Comparison of ENCODE assay signal across 23 cellular contexts in the genomic region with DNA sequence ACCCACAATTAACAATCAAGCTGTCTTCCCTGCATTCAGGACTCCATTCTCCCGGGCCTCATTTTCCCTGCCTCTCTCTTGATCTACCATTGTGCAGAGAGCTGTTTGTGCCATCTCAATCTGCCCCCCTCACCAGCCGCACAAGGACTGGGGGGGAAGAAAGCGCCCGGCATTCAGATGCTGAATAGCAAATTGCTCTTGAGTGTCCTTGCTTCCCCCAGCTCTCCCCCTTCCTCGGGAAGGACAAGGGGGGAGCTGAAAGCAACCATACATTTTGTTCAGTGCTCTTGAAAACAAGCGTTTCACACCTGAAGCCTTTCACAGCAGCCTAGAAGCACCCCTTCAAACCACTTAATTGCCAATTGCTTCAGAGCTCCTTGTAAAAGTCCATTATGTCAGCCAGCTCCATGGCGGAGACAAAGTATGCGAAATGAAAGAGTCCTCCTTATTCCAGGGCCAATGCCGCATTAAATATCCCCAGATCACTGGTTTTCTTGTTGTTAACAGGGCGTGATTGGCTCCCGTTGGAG.
DNase-seq lines count a peak whose midpoint lies in the region; ATAC-seq and TF ChIP-seq lines count a peak whose summit lies in the region.
"Had no signal": no experiment of that assay in that cellular context is flagged by ENCODE, and none has a peak within 500 bp of the region (broad histone marks: within the 10 kb centered on the region; RNA-seq: fewer than 3 reads in every experiment).

No MANE protein-coding gene starts in this region.

- CTCF ChIA-PET in WTC11 (lab: Charles Lee) = no interaction called here

- POLR2A ChIA-PET in WTC11 (lab: Charles Lee) = interaction anchor here (0.6 kb wide), 1 partner anchor 214 kb away, joined by 3 read pairs; no protein-coding TSS in a partner anchor

- H3K27ac Mint-ChIP-seq in WTC11 = peak overlapping the region; percentile 92
- H3K27ac Mint-ChIP-seq: activated CD4-positive, alpha-beta memory T cell treated with anti-CD3 and anti-CD28 coated beads, Interleukin-2, amount 10 ng/mL, durations not matched to agents 7 days and 5 days; activated T-helper 17 cell treated with anti-CD3 and anti-CD28 coated beads, Interleukin-2, amount 50 U/mL, for 72 hours; CD4-positive, alpha-beta memory T cell had no signal

- H3K9me3 ChIP-seq in ES-I3 (ENCODE audit: control insufficient read depth, insufficient read depth, low read length) (no peaks in the 10 kb centered on the region), lower lobe of right lung (no peaks in the 10 kb centered on the region), esophagus muscularis mucosa (peaks cover 0 to 8% (median 0%) of the 10 kb centered on the region in 4 donors)
- H3K9me3 ChIP-seq: testis, uterus had no signal

- H3K27me3 ChIP-seq in lower lobe of right lung (ENCODE audit: low read depth) = peaks cover 4% of the 10 kb centered on the region
- H3K27me3 ChIP-seq in esophagus muscularis mucosa = no peaks in the 10 kb centered on the region
- H3K27me3 ChIP-seq: testis, uterus had no signal

- TF ChIP-seq CTCF in WTC11 (IDR thresholded peaks at IDR 0.05) (no peak), lower lobe of right lung (IDR thresholded peaks at IDR 0.05) (no peak), esophagus muscularis mucosa (IDR thresholded peaks at IDR 0.05) (no peak)

- TF ChIP-seq EP300 in esophagus muscularis mucosa (IDR thresholded peaks at IDR 0.05) = no peak

- ATAC-seq in WTC11 (peak; percentile 65), lower lobe of right lung (peak; percentile 72 to 78), GM21390 (IDR thresholded peaks at IDR 0.05; ENCODE audit: unreplicated experiment) (no peak), HG02678 (IDR thresholded peaks at IDR 0.05; ENCODE audit: unreplicated experiment) (no peak)
- ATAC-seq: activated T-helper 17 cell treated with anti-CD3 and anti-CD28 coated beads, Interleukin-2, amount 50 U/mL, for 72 hours; left lobe of liver; stimulated activated naive CD8-positive, alpha-beta T cell treated with anti-CD3 and anti-CD28 coated beads, Interleukin-15, Interleukin-2, amounts not matched to agents 100 U/mL and 50 U/mL, for 24 hours had no signal

- peaks cover 35% of the 10 kb centered on the region for H3K36me3 Mint-ChIP-seq in WTC11
- H3K36me3 Mint-ChIP-seq: CD4-positive, alpha-beta memory T cell had no signal

- 83% methylated on average over 11 of the region's 11 CpGs for WGBS in esophagus muscularis mucosa

- H3K9me3 Mint-ChIP-seq in WTC11 = peaks cover 24% of the 10 kb centered on the region

- H3K4me3 Mint-ChIP-seq in WTC11 = peak overlapping the region; percentile 1; the same call in 1 of the 2 replicates
- H3K4me3 Mint-ChIP-seq: activated CD4-positive, alpha-beta memory T cell treated with anti-CD3 and anti-CD28 coated beads, Interleukin-2, amount 10 ng/mL, durations not matched to agents 7 days and 5 days; activated T-helper 17 cell treated with anti-CD3 and anti-CD28 coated beads, Interleukin-2, amount 50 U/mL, for 72 hours; CD4-positive, alpha-beta memory T cell had no signal

- H3K9ac ChIP-seq in ES-I3 (ENCODE audit: low read depth, low read length) = peak overlapping the region; percentile 26

- TF ChIP-seq POLR2A in esophagus muscularis mucosa (IDR thresholded peaks at IDR 0.05; ENCODE audit: low read depth) = no peak

- H3K36me3 ChIP-seq in ES-I3 (ENCODE audit: insufficient read depth, low read length) (peaks cover 3% of the 10 kb centered on the region; the same call in 1 of the 2 replicates), lower lobe of right lung (no peaks in the 10 kb centered on the region), esophagus muscularis mucosa (no peaks in the 10 kb centered on the region)
- H3K36me3 ChIP-seq: uterus had no signal

- intact Hi-C loops in lower lobe of right lung (cut with DNase I) = no loop called here
- intact Hi-C loops in esophagus muscularis mucosa (cut with DNase I) = no loop called here

- H3K27ac ChIP-seq in lower lobe of right lung = no peak overlapping the region
- H3K27ac ChIP-seq in esophagus muscularis mucosa (replicated peaks in 1 of 4) = no peak overlapping the region
- H3K27ac ChIP-seq: testis, uterus had no signal

- H3K4me1 ChIP-seq in ES-I3 (ENCODE audit: insufficient read depth, low read length) (peaks cover 28% of the 10 kb centered on the region), lower lobe of right lung (no peaks in the 10 kb centered on the region), esophagus muscularis mucosa (no peaks in the 10 kb centered on the region)
- H3K4me1 ChIP-seq: testis, uterus had no signal

- H3K4me3 ChIP-seq in lower lobe of right lung (no peak overlapping the region), esophagus muscularis mucosa (no peak overlapping the region)
- H3K4me3 ChIP-seq: testis, uterus had no signal

- DNase-seq in NCI-H1417 treated with DMSO at 0.1 percent for 48 hours (lab: John Stamatoyannopoulos, UW) (peak; percentile 71), WTC11 (ENCODE audit: low spot score) (peak; percentile 34), lower lobe of right lung (no peak), esophagus muscularis mucosa (ENCODE audit: extremely low spot score) (no peak), SIG-M5 (lab: John Stamatoyannopoulos, UW) (no peak)
- DNase-seq: activated CD4-positive, alpha-beta memory T cell treated with anti-CD3 and anti-CD28 coated beads, Interleukin-2, amount 10 ng/mL, durations not matched to agents 7 days and 5 days; activated CD4-positive, CD25-positive, alpha-beta regulatory T cell treated with anti-CD3 and anti-CD28 coated beads, Interleukin-2, amount 50 U/mL, for 72 hours; activated CD8-positive, alpha-beta memory T cell treated with anti-CD3 and anti-CD28 coated beads, Interleukin-2, amount 50 U/mL, for 48 hours; activated naive CD4-positive, alpha-beta T cell treated with anti-CD3 and anti-CD28 coated beads, Interleukin-2, amount 50 U/mL, for 16 hours; AML-193; amniotic stem cell; CD4-positive, alpha-beta memory T cell; effector CD4-positive, alpha-beta T cell; NCI-H146; NCI-H774; stimulated activated naive CD8-positive, alpha-beta T cell treated with anti-CD3 and anti-CD28 coated beads, Interleukin-15, Interleukin-2, amounts not matched to agents 100 U/mL and 50 U/mL, for 24 hours; testis; uterus had no signal

- H3K4me1 Mint-ChIP-seq in WTC11 = peaks cover 62% of the 10 kb centered on the region
- H3K4me1 Mint-ChIP-seq: activated CD4-positive, alpha-beta memory T cell treated with anti-CD3 and anti-CD28 coated beads, Interleukin-2, amount 10 ng/mL, durations not matched to agents 7 days and 5 days; activated T-helper 17 cell treated with anti-CD3 and anti-CD28 coated beads, Interleukin-2, amount 50 U/mL, for 72 hours; CD4-positive, alpha-beta memory T cell had no signal

- no peaks in the 10 kb centered on the region; the same call in 1 of the 2 replicates for H3K27me3 Mint-ChIP-seq in WTC11 (ENCODE audit: low read depth)
- H3K27me3 Mint-ChIP-seq: activated CD4-positive, alpha-beta memory T cell treated with anti-CD3 and anti-CD28 coated beads, Interleukin-2, amount 10 ng/mL, durations not matched to agents 7 days and 5 days; activated T-helper 17 cell treated with anti-CD3 and anti-CD28 coated beads, Interleukin-2, amount 50 U/mL, for 72 hours; CD4-positive, alpha-beta memory T cell had no signal

TF ChIP-seq in WTC11, 78 proteins besides CTCF, POLR2A, EP300 and RAD21:
- no peak for TF ChIP-seq ZNF263 (CRISPR knock-in tag; IDR thresholded peaks at IDR 0.05; ENCODE audit: low read depth)
- TF ChIP-seq, protein P1, sequence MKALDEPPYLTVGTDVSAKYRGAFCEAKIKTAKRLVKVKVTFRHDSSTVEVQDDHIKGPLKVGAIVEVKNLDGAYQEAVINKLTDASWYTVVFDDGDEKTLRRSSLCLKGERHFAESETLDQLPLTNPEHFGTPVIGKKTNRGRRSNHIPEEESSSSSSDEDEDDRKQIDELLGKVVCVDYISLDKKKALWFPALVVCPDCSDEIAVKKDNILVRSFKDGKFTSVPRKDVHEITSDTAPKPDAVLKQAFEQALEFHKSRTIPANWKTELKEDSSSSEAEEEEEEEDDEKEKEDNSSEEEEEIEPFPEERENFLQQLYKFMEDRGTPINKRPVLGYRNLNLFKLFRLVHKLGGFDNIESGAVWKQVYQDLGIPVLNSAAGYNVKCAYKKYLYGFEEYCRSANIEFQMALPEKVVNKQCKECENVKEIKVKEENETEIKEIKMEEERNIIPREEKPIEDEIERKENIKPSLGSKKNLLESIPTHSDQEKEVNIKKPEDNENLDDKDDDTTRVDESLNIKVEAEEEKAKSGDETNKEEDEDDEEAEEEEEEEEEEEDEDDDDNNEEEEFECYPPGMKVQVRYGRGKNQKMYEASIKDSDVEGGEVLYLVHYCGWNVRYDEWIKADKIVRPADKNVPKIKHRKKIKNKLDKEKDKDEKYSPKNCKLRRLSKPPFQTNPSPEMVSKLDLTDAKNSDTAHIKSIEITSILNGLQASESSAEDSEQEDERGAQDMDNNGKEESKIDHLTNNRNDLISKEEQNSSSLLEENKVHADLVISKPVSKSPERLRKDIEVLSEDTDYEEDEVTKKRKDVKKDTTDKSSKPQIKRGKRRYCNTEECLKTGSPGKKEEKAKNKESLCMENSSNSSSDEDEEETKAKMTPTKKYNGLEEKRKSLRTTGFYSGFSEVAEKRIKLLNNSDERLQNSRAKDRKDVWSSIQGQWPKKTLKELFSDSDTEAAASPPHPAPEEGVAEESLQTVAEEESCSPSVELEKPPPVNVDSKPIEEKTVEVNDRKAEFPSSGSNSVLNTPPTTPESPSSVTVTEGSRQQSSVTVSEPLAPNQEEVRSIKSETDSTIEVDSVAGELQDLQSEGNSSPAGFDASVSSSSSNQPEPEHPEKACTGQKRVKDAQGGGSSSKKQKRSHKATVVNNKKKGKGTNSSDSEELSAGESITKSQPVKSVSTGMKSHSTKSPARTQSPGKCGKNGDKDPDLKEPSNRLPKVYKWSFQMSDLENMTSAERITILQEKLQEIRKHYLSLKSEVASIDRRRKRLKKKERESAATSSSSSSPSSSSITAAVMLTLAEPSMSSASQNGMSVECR (CRISPR knock-in tag; IDR thresholded peaks at IDR 0.05; ENCODE audit: borderline replicate concordance) = no peak

Comparison
In these comparisons a context has a peak if more than half of its experiments do, and no peak if none do; other contexts are left out.
1. DNase-seq: peak in NCI-H1417 treated with DMSO at 0.1 percent for 48 hours (single experiment) and WTC11 (single experiment); none in lower lobe of right lung (single experiment), esophagus muscularis mucosa (single experiment) and SIG-M5 (single experiment).
2. ATAC-seq: peak in WTC11 (single experiment) and lower lobe of right lung (2 of 2); none in GM21390 (single experiment) and HG02678 (single experiment).